ENCODE assay signal across 18 cellular contexts in genomic region chr7:7188091-7188490, GRCh38.
"Had no signal": no experiment of that assay in that cellular context is flagged by ENCODE, and none has a peak within 500 bp of the region (broad histone marks: within the 10 kb centered on the region; RNA-seq: fewer than 3 reads in every experiment).

No MANE protein-coding gene starts in this region.

- ATAC-seq: T-cell had no signal

- H3K27ac Mint-ChIP-seq: activated CD4-positive, alpha-beta memory T cell treated with anti-CD3 and anti-CD28 coated beads, Interleukin-2, amount 10 ng/mL, durations not matched to agents 7 days and 5 days; activated naive CD4-positive, alpha-beta T cell treated with anti-CD3 and anti-CD28 coated beads, Interleukin-2, amount 10 ng/mL, durations not matched to agents 7 days and 5 days; activated T-helper 2 cell treated with anti-CD3 and anti-CD28 coated beads, Interferon-gamma antibody, Interleukin-2, Interleukin-4, amounts not matched to agents 10 μg/mL and 5 μg/mL and 100 μg/mL, durations not matched to agents 14 hours and 24 hours and 36 hours; stimulated activated naive B cell treated with anti-CD40 and anti-IgM and Interleukin-4, amounts not matched to agents 10 μg/mL and 1 μg/mL and 100 μg/mL, for 72 hours had no signal

- H3K27me3 Mint-ChIP-seq: activated CD4-positive, alpha-beta memory T cell treated with anti-CD3 and anti-CD28 coated beads, Interleukin-2, amount 10 ng/mL, durations not matched to agents 7 days and 5 days; activated naive CD4-positive, alpha-beta T cell treated with anti-CD3 and anti-CD28 coated beads, Interleukin-2, amount 10 ng/mL, durations not matched to agents 7 days and 5 days; stimulated activated naive B cell treated with anti-CD40 and anti-IgM and Interleukin-4, amounts not matched to agents 10 μg/mL and 1 μg/mL and 100 μg/mL, for 72 hours; T-cell had no signal

- DNase-seq: activated CD4-positive, alpha-beta memory T cell treated with anti-CD3 and anti-CD28 coated beads, Interleukin-2, amount 10 ng/mL, durations not matched to agents 7 days and 5 days; activated CD4-positive, alpha-beta T cell treated with anti-CD3 and anti-CD28 coated beads for 1 hour; activated CD8-positive, alpha-beta memory T cell treated with anti-CD3 and anti-CD28 coated beads, Interleukin-2, amount 50 U/mL, for 48 hours; activated naive CD4-positive, alpha-beta T cell treated with anti-CD3 and anti-CD28 coated beads, Interleukin-2, amount 10 ng/mL, durations not matched to agents 7 days and 5 days; dorsolateral prefrontal cortex; ovary; stimulated activated CD4-positive, alpha-beta T cell treated with anti-CD3 and anti-CD28 coated beads, Interleukin-12 subunit alpha, Interleukin-12 subunit beta, amount 100 ng/mL, for 4 hours; stimulated activated CD4-positive, alpha-beta T cell treated with anti-CD3 and anti-CD28 coated beads, Interleukin-2, amount 100 ng/mL, for 24 hours; stimulated activated naive B cell treated with anti-CD40 and anti-IgM and Interleukin-4, amounts not matched to agents 10 μg/mL and 1 μg/mL and 100 μg/mL, for 72 hours; substantia nigra; T-cell; T1000; uterus had no signal

- H3K9me3 ChIP-seq: ovary, uterus had no signal

- H3K9me3 Mint-ChIP-seq: activated naive CD4-positive, alpha-beta T cell treated with anti-CD3 and anti-CD28 coated beads, Interleukin-2, amount 10 ng/mL, durations not matched to agents 7 days and 5 days had no signal

- H3K4me1 ChIP-seq: uterus had no signal

- H3K4me3 Mint-ChIP-seq: activated CD4-positive, alpha-beta memory T cell treated with anti-CD3 and anti-CD28 coated beads, Interleukin-2, amount 10 ng/mL, durations not matched to agents 7 days and 5 days; activated naive CD4-positive, alpha-beta T cell treated with anti-CD3 and anti-CD28 coated beads, Interleukin-2, amount 10 ng/mL, durations not matched to agents 7 days and 5 days; neural crest cell; stimulated activated naive B cell treated with anti-CD40 and anti-IgM and Interleukin-4, amounts not matched to agents 10 μg/mL and 1 μg/mL and 100 μg/mL, for 72 hours; T-cell had no signal

- H3K27ac ChIP-seq: ovary, tibial nerve, uterus had no signal

- H3K36me3 ChIP-seq: cardiac muscle cell, ovary, tibial nerve, uterus had no signal

- H3K4me3 ChIP-seq: cardiac muscle cell, dorsolateral prefrontal cortex, lung, ovary, tibial nerve, uterus had no signal
